In the genomic region with DNA sequence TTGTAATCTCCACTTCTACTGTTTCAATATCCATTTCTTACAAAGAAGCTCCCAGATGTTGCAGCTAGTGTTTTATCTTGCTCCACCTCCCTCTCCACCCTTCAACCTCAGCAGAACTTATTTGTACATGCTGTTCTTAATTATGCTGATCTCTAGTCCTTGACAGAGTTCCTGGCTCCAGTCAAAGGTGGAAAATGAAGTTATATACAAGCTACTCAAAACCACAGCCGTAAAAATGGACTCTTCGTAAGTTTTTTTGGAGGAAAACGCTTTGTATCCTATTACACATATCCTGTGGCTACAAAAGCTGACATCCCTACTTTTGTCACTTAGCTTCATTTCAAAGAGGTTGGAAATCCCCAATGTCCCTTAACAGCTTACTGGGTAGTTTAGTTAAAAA, we compare ENCODE assay signal across 18 cellular contexts. TPM values are rescaled to one million over a fixed set of nuclear protein-coding genes. Genes with fewer than 3 reads are reported as not detected.
DNase-seq lines count a peak whose midpoint lies in the region; ATAC-seq and TF ChIP-seq lines count a peak whose summit lies in the region.
"Had no signal": no experiment of that assay in that cellular context is flagged by ENCODE, and none has a peak within 500 bp of the region (broad histone marks: within the 10 kb centered on the region; RNA-seq: fewer than 3 reads in every experiment).

No MANE protein-coding gene starts in this region.

- intact Hi-C loops in left ventricle myocardium inferior (cut with micrococcal nuclease) (no loop called here), cardiac septum (cut with DNase I) (no loop called here), upper lobe of right lung (cut with DNase I) (no loop called here)

- ATAC-seq in upper lobe of right lung (no peak), HG03460 (IDR thresholded peaks at IDR 0.05; ENCODE audit: unreplicated experiment) (no peak)
- ATAC-seq: Panc1; stimulated activated naive B cell treated with anti-CD40 and anti-IgM and Interleukin-4, amounts not matched to agents 10 μg/mL and 1 μg/mL and 100 μg/mL, for 72 hours had no signal

- DNase-seq in left ventricle myocardium inferior, result no peak
- no peak for DNase-seq in cardiac septum (ENCODE audit: low spot score)
- peak; percentile 56 to 75 for DNase-seq in dermis microvascular lymphatic vessel endothelial cell (ENCODE audit: low read depth in 2 of 2)
- DNase-seq in lung microvascular endothelial cell (ENCODE audit: low read depth in 2 of 2), result peak; percentile 59 to 83
- no peak for DNase-seq in upper lobe of right lung
- no peak for DNase-seq in cortex of kidney (lab: John Stamatoyannopoulos, UW)
- DNase-seq in activated T-cell treated with anti-CD3 and anti-CD28 coated beads, Interleukin-2, amount 50 U/mL, for 48 hours, result no peak
- DNase-seq: activated CD4-positive, alpha-beta T cell treated with anti-CD3 and anti-CD28 coated beads, Interleukin-2, amount 50 U/mL, for 48 hours; activated T-cell treated with anti-CD3 and anti-CD28 coated beads, Interleukin-2, amount 50 U/mL, for 1 hour; CD4-positive, alpha-beta memory T cell; DMS79; effector CD4-positive, alpha-beta T cell; naive B cell; NCI-H1436; stimulated activated naive B cell treated with anti-CD40 and anti-IgM and Interleukin-4, amounts not matched to agents 10 μg/mL and 1 μg/mL and 100 μg/mL, for 72 hours had no signal

- H3K27me3 ChIP-seq in left ventricle myocardium inferior (ENCODE audit: low read depth), result no peaks in the 10 kb centered on the region
- H3K27me3 ChIP-seq in upper lobe of right lung, result no peaks in the 10 kb centered on the region

- peak overlapping the region; percentile 79 for H3K27ac ChIP-seq in left ventricle myocardium inferior (replicated peaks)
- peak overlapping the region; percentile 32 for H3K27ac ChIP-seq in upper lobe of right lung

- peak overlapping the region; percentile 60 for H3K4me3 ChIP-seq in left ventricle myocardium inferior
- H3K4me3 ChIP-seq in upper lobe of right lung, result peak overlapping the region; percentile 44

- TF ChIP-seq CTCF in left ventricle myocardium inferior (IDR thresholded peaks at IDR 0.05; ENCODE audit: borderline replicate concordance) (no peak), upper lobe of right lung (IDR thresholded peaks at IDR 0.05) (no peak)

- H3K36me3 ChIP-seq in left ventricle myocardium inferior (no peaks in the 10 kb centered on the region), upper lobe of right lung (no peaks in the 10 kb centered on the region)

- H3K4me1 ChIP-seq in left ventricle myocardium inferior (peaks cover 53% of the 10 kb centered on the region), upper lobe of right lung (peaks cover 16% of the 10 kb centered on the region)

- no peaks in the 10 kb centered on the region for H3K9me3 ChIP-seq in left ventricle myocardium inferior (replicated peaks)
- no peaks in the 10 kb centered on the region for H3K9me3 ChIP-seq in upper lobe of right lung

RNA-seq across cellular contexts. Expression of gene CLEC1A, which starts 1.3 kb away (rescaled TPM):
- total RNA-seq in left ventricle myocardium inferior (2.4 TPM), cardiac septum (2.2 TPM), dermis microvascular lymphatic vessel endothelial cell (12.1 and 14.9 TPM in 2 replicates), lung microvascular endothelial cell (12.5 and 14.4 TPM in 2 replicates), upper lobe of right lung (15.0 TPM)
- total RNA-seq: A673; CD4-positive, alpha-beta memory T cell had no signal

RNA-seq across cellular contexts. Expression of gene CLEC7A, which starts 32.5 kb away (rescaled TPM):
- 1.3 TPM for total RNA-seq in left ventricle myocardium inferior
- 2.6 TPM for total RNA-seq in cardiac septum
- total RNA-seq in dermis microvascular lymphatic vessel endothelial cell, result 0.25 and 0.26 TPM in 2 replicates
- 0.20 and 0.22 TPM in 2 replicates for total RNA-seq in lung microvascular endothelial cell
- 51.1 TPM for total RNA-seq in upper lobe of right lung

Comparison
In these comparisons a context has a peak if more than half of its experiments do, and no peak if none do; other contexts are left out.
1. DNase-seq: peak in dermis microvascular lymphatic vessel endothelial cell (2 of 2) and lung microvascular endothelial cell (2 of 2); none in left ventricle myocardium inferior (single experiment), cardiac septum (single experiment), upper lobe of right lung (single experiment), cortex of kidney (single experiment) and activated T-cell treated with anti-CD3 and anti-CD28 coated beads, Interleukin-2, amount 50 U/mL, for 48 hours (0 of 2).
2. RNA of gene CLEC7A, which starts 32.5 kb away (total RNA-seq): 51.1 TPM in upper lobe of right lung (single experiment); 2.6 TPM in cardiac septum (single experiment), 1.3 TPM in left ventricle myocardium inferior (single experiment), 0.25 to 0.26 TPM in dermis microvascular lymphatic vessel endothelial cell and 0.20 to 0.22 TPM in lung microvascular endothelial cell; every median in the first group is over 10 times any median in the second.